Comparison of ENCODE assay signal across 12 cellular contexts in the genomic region with DNA sequence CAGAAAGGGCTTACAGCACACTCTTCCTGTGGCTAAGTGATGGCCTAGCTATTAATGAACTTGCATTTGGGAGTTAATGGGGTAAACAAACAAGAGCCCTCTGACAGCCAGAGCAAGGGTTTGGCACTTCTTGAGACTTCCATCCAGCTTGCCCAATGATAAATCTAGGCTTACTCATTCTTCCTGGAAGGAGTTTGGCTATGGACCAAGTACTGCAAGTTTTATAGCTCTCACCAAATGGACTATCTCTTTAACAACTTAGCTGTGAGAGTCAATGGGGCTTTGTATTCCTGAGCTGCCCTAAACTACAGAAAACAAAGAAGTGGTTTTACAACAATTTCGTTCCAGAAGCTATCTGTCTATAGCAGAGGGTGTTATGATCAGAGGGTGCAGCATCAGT. TPM values are rescaled to one million over a fixed set of nuclear protein-coding genes. Genes with fewer than 3 reads are reported as not detected.
A peak's percentile ranks its signal among the peaks of the same experiment; 100 is the strongest.
DNase-seq lines count a peak whose midpoint lies in the region; ATAC-seq and TF ChIP-seq lines count a peak whose summit lies in the region.
"Had no signal": no experiment of that assay in that cellular context is flagged by ENCODE, and none has a peak within 500 bp of the region (broad histone marks: within the 10 kb centered on the region; RNA-seq: fewer than 3 reads in every experiment).

No MANE protein-coding gene starts in this region.

- ATAC-seq in GM19035 (IDR thresholded peaks at IDR 0.05; ENCODE audit: unreplicated experiment): no peak
- no peak for ATAC-seq in HG02588 (IDR thresholded peaks at IDR 0.05; ENCODE audit: unreplicated experiment)

- H2AFZ ChIP-seq in PC-9: no peak overlapping the region
- no peak overlapping the region for H2AFZ ChIP-seq in trophoblast cell (ENCODE audit: insufficient read depth, low read length, poor library complexity)

- WGBS in trophoblast cell (ENCODE audit: extremely low coverage, insufficient coverage, insufficient read length): no CpG with 5 or more reads among the region's 1 CpG

- no peak overlapping the region for H2AK5ac ChIP-seq in trophoblast cell (ENCODE audit: low read length)

- no peak overlapping the region for H3K23ac ChIP-seq in trophoblast cell (ENCODE audit: low read length)

- DNase-seq in GM03348 (ENCODE audit: low spot score) (peak; percentile 46), PC-9 (peak in 1 of 2 experiments; percentile 85), fibroblast of gingiva (ENCODE audit: low read depth) (peak; percentile 52), trophoblast cell (no peak), COR-L47 (lab: John Stamatoyannopoulos, UW) (no peak)
- no peak for DNase-seq in activated CD4-positive, alpha-beta T cell treated with anti-CD3 and anti-CD28 coated beads for 48 hours
- DNase-seq: activated CD8-positive, alpha-beta memory T cell treated with anti-CD3 and anti-CD28 coated beads, Interleukin-2, amount 50 U/mL, for 4 hours; aorta; mesendoderm had no signal

- H3K9me3 ChIP-seq in PC-9 (ENCODE audit: insufficient read depth, low read depth) (peaks cover 17% of the 10 kb centered on the region), trophoblast cell (ENCODE audit: insufficient read depth, low read depth, low read length) (peaks cover 2% of the 10 kb centered on the region)

- H3K4me1 ChIP-seq in PC-9 (replicated peaks; ENCODE audit: insufficient read depth) (peaks cover 22% of the 10 kb centered on the region), trophoblast cell (ENCODE audit: control insufficient read depth in 1 of 2, insufficient read depth in 2 of 2, low read length in 2 of 2) (no peaks in the 10 kb centered on the region)

- POLR2A ChIA-PET in PC-9 (lab: Charles Lee; ENCODE audit: unreplicated experiment): interaction anchor here (0.6 kb wide), 2 partner anchors 13 to 101 kb away, joined by 3 to 10 read pairs; no protein-coding TSS in a partner anchor

- no peak overlapping the region for H3K14ac ChIP-seq in trophoblast cell (ENCODE audit: low read length)

- H3K9ac ChIP-seq in trophoblast cell (ENCODE audit: low read length): peak overlapping the region; percentile 44

- H3K4me3 ChIP-seq in PC-9 (no peak overlapping the region), trophoblast cell (ENCODE audit: low read depth, low read length) (no peak overlapping the region)

- H3K79me1 ChIP-seq in trophoblast cell (ENCODE audit: low read length): no peaks in the 10 kb centered on the region

- peak overlapping the region; percentile 46 for H3K4me2 ChIP-seq in PC-9
- no peak overlapping the region for H3K4me2 ChIP-seq in trophoblast cell (ENCODE audit: low read length)

- H3K4ac ChIP-seq in trophoblast cell (ENCODE audit: low read depth, low read length): no peak overlapping the region

- no peak for TF ChIP-seq CTCF in PC-9 (conservative IDR thresholded peaks at IDR 0.05)

- H2BK5ac ChIP-seq in trophoblast cell (ENCODE audit: low read depth, low read length, poor library complexity): no peak overlapping the region

- H3K9me2 ChIP-seq in PC-9 (ENCODE audit: insufficient read depth): no peaks in the 10 kb centered on the region

- CTCF ChIA-PET in PC-9 (lab: Charles Lee): no interaction called here

- H3K27me3 ChIP-seq in PC-9 (ENCODE audit: insufficient read depth, low read depth): no peaks in the 10 kb centered on the region
- no peaks in the 10 kb centered on the region for H3K27me3 ChIP-seq in trophoblast cell (ENCODE audit: insufficient read depth, low read length)

- no peak overlapping the region for H3K18ac ChIP-seq in trophoblast cell (ENCODE audit: low read length)

- no peak overlapping the region for H2BK120ac ChIP-seq in trophoblast cell (ENCODE audit: insufficient read depth, low read length, poor library complexity)

- H4K20me1 ChIP-seq in PC-9 (ENCODE audit: insufficient read depth): no peaks in the 10 kb centered on the region

- H2BK12ac ChIP-seq in trophoblast cell (ENCODE audit: low read length): no peak overlapping the region

- no peaks in the 10 kb centered on the region for H3K36me3 ChIP-seq in PC-9 (ENCODE audit: low read depth)
- H3K36me3 ChIP-seq in trophoblast cell (ENCODE audit: control insufficient read depth in 1 of 2, insufficient read depth in 2 of 2, low read length in 2 of 2): no peaks in the 10 kb centered on the region

- H3K79me2 ChIP-seq in PC-9 (ENCODE audit: low read depth): no peaks in the 10 kb centered on the region
- no peaks in the 10 kb centered on the region for H3K79me2 ChIP-seq in trophoblast cell (ENCODE audit: control insufficient read depth, insufficient read depth, low read length, poor library complexity)

- H3K27ac ChIP-seq in PC-9 (no peak overlapping the region), trophoblast cell (ENCODE audit: low read depth, low read length) (no peak overlapping the region)

- H3F3A ChIP-seq in PC-9 (ENCODE audit: insufficient read depth, low read depth): peaks cover 17% of the 10 kb centered on the region

- no peak overlapping the region for H4K8ac ChIP-seq in trophoblast cell (ENCODE audit: low read depth, low read length)

- no peak overlapping the region for H4K12ac ChIP-seq in trophoblast cell (ENCODE audit: low read depth, low read length)

- H4K91ac ChIP-seq in trophoblast cell (ENCODE audit: low read depth, low read length): no peak overlapping the region

- intact Hi-C loops in PC-9 (cut with micrococcal nuclease; ENCODE audit: unreplicated experiment): no loop called here

- no TSS peak for BruUV-seq in PC-9 (replicated peaks; lab: Mats Ljungman, UMichigan)

RNA-seq across cellular contexts. Expression of gene PI3, which starts 16.7 kb away (rescaled TPM):
- 4.6 and 6.6 TPM in 2 replicates for total RNA-seq in PC-9 (2021)
- 0.18 and 0.29 TPM in 2 replicates for polyA plus RNA-seq in trophoblast cell (2013)
- total RNA-seq: T-helper 2 cell treated with Interferon-gamma antibody and Interleukin-4, amounts not matched to agents 100 ng/mL and 5 ng/mL, for 36 hours had no signal

RNA-seq across cellular contexts. Expression of gene WFDC12, which starts 33.7 kb away (rescaled TPM):
- total RNA-seq in PC-9 (2021): not detected in 2 replicates
- polyA plus RNA-seq in trophoblast cell (2013): not detected in 2 replicates
- total RNA-seq: aorta; T-helper 2 cell treated with Interferon-gamma antibody and Interleukin-4, amounts not matched to agents 100 ng/mL and 5 ng/mL, for 36 hours had no signal
- polyA plus RNA-seq: aorta had no signal

RNA-seq across cellular contexts. Expression of gene WFDC5, which starts 43.0 kb away (rescaled TPM):
- total RNA-seq in PC-9 (2021): not detected in 2 replicates
- not detected in 2 replicates for polyA plus RNA-seq in trophoblast cell (2013)
- total RNA-seq: aorta; T-helper 2 cell treated with Interferon-gamma antibody and Interleukin-4, amounts not matched to agents 100 ng/mL and 5 ng/mL, for 36 hours had no signal
- polyA plus RNA-seq: aorta had no signal

RNA-seq across cellular contexts. Expression of gene SEMG1, which starts 48.9 kb away (rescaled TPM):
- not detected in 2 replicates for total RNA-seq in PC-9 (2021)
- polyA plus RNA-seq in trophoblast cell (2013): not detected in 2 replicates
- total RNA-seq: aorta; T-helper 2 cell treated with Interferon-gamma antibody and Interleukin-4, amounts not matched to agents 100 ng/mL and 5 ng/mL, for 36 hours had no signal
- polyA plus RNA-seq: aorta had no signal

RNA-seq across cellular contexts. Expression of gene KCNS1, which starts 57.0 kb away (rescaled TPM):
- 0.15 TPM in 1 of 2 replicates, not detected in the other for total RNA-seq in PC-9 (2021)
- polyA plus RNA-seq in trophoblast cell (2013): 6.1 and 6.8 TPM in 2 replicates
- total RNA-seq: aorta had no signal
- polyA plus RNA-seq: aorta had no signal

Comparison
In these comparisons a context has a peak if more than half of its experiments do, and no peak if none do; other contexts are left out.
1. DNase-seq: peak in GM03348 (single experiment) and fibroblast of gingiva (single experiment); none in trophoblast cell (0 of 2), activated CD4-positive, alpha-beta T cell treated with anti-CD3 and anti-CD28 coated beads for 48 hours (single experiment) and COR-L47 (single experiment).